Comparison of ENCODE assay signal across 27 cellular contexts in genomic region chr9:37491939-37492338, GRCh38.
"Had no signal": no experiment of that assay in that cellular context is flagged by ENCODE, and none has a peak within 500 bp of the region (broad histone marks: within the 10 kb centered on the region; RNA-seq: fewer than 3 reads in every experiment).

No MANE protein-coding gene starts in this region.

- H3K4me1 ChIP-seq: parathyroid adenoma had no signal

- DNase-seq: natural killer cell; occipital lobe; ovary; posterior cingulate gyrus; psoas muscle; right cardiac atrium; small intestine; stimulated activated CD4-positive, alpha-beta T cell treated with anti-CD3 and anti-CD28 coated beads, Interleukin-15, amount 100 ng/mL, for 24 hours; stimulated activated CD4-positive, alpha-beta T cell treated with anti-CD3 and anti-CD28 coated beads, Interleukin-2, amount 100 ng/mL, for 24 hours; stimulated activated CD4-positive, alpha-beta T cell treated with anti-CD3 and anti-CD28 coated beads, Interleukin-2, amount 100 ng/mL, for 48 hours; stimulated activated CD4-positive, alpha-beta T cell treated with anti-CD3 and anti-CD28 coated beads, Interleukin-4, amount 100 ng/mL, for 24 hours; stimulated activated naive B cell treated with anti-CD40 and anti-IgM and Interleukin-4, amounts not matched to agents 10 μg/mL and 1 μg/mL and 100 μg/mL, for 72 hours; stimulated activated naive CD4-positive, alpha-beta T cell treated with Interleukin-2 at 50 U/mL for 16 hours; stomach; thyroid gland; upper lobe of left lung had no signal

- FAIRE-seq: small intestine, urothelium cell line had no signal

- H3K9me3 ChIP-seq: ovary, psoas muscle, stomach, thoracic aorta, thyroid gland, tibial nerve, upper lobe of left lung, vagina had no signal

- H3K27ac ChIP-seq: neural progenitor cell, ovary, parathyroid adenoma, psoas muscle, stomach, thoracic aorta, thyroid gland, tibial nerve, upper lobe of left lung, vagina had no signal

- ATAC-seq: natural killer cell; right cardiac atrium; sciatic nerve; stimulated activated effector memory CD8-positive, alpha-beta T cell treated with anti-CD3 and anti-CD28 coated beads, Interleukin-12 subunit alpha, Interleukin-12 subunit beta, amount 100 ng/mL, for 72 hours; stimulated activated naive B cell treated with anti-CD40 and anti-IgM and Interleukin-4, amounts not matched to agents 10 μg/mL and 1 μg/mL and 100 μg/mL, for 72 hours had no signal

- H2AFZ ChIP-seq: neural progenitor cell, parathyroid adenoma had no signal

- H3K27me3 ChIP-seq: neural progenitor cell, ovary, stomach, thyroid gland, tibial nerve, upper lobe of left lung, vagina had no signal

- H3K36me3 ChIP-seq: neural progenitor cell, ovary had no signal

- H3K4me3 ChIP-seq: neural progenitor cell, ovary, psoas muscle, stomach, thoracic aorta, thyroid gland, tibial nerve, upper lobe of left lung, vagina had no signal

- H3K9ac ChIP-seq: neural progenitor cell, parathyroid adenoma had no signal

- H3K27ac Mint-ChIP-seq: natural killer cell; nephron; neural progenitor cell; progenitor cell of endocrine pancreas; stimulated activated effector memory CD8-positive, alpha-beta T cell treated with anti-CD3 and anti-CD28 coated beads, Interleukin-12 subunit alpha, Interleukin-12 subunit beta, amount 100 ng/mL, for 72 hours; stimulated activated naive B cell treated with anti-CD40 and anti-IgM and Interleukin-4, amounts not matched to agents 10 μg/mL and 1 μg/mL and 100 μg/mL, for 72 hours; stimulated activated naive CD8-positive, alpha-beta T cell treated with anti-CD3 and anti-CD28 coated beads, Interleukin-15, Interleukin-2, amounts not matched to agents 100 ng/mL and 50 ng/mL, for 24 hours had no signal

- H3K9me3 Mint-ChIP-seq: natural killer cell; nephron; neural progenitor cell; stimulated activated effector memory CD8-positive, alpha-beta T cell treated with anti-CD3 and anti-CD28 coated beads, Interleukin-12 subunit alpha, Interleukin-12 subunit beta, amount 100 ng/mL, for 72 hours; stimulated activated naive B cell treated with anti-CD40 and anti-IgM and Interleukin-4, amounts not matched to agents 10 μg/mL and 1 μg/mL and 100 μg/mL, for 72 hours; stimulated activated naive CD8-positive, alpha-beta T cell treated with anti-CD3 and anti-CD28 coated beads, Interleukin-15, Interleukin-2, amounts not matched to agents 100 ng/mL and 50 ng/mL, for 24 hours had no signal

- H3K4me3 Mint-ChIP-seq: natural killer cell; nephron; neural progenitor cell; stimulated activated effector memory CD8-positive, alpha-beta T cell treated with anti-CD3 and anti-CD28 coated beads, Interleukin-12 subunit alpha, Interleukin-12 subunit beta, amount 100 ng/mL, for 72 hours; stimulated activated naive B cell treated with anti-CD40 and anti-IgM and Interleukin-4, amounts not matched to agents 10 μg/mL and 1 μg/mL and 100 μg/mL, for 72 hours; stimulated activated naive CD8-positive, alpha-beta T cell treated with anti-CD3 and anti-CD28 coated beads, Interleukin-15, Interleukin-2, amounts not matched to agents 100 ng/mL and 50 ng/mL, for 24 hours had no signal

- H3K79me2 ChIP-seq: parathyroid adenoma had no signal

- H3K4me2 ChIP-seq: neural progenitor cell had no signal

- H3K27me3 Mint-ChIP-seq: progenitor cell of endocrine pancreas; stimulated activated naive B cell treated with anti-CD40 and anti-IgM and Interleukin-4, amounts not matched to agents 10 μg/mL and 1 μg/mL and 100 μg/mL, for 72 hours; stimulated activated naive CD8-positive, alpha-beta T cell treated with anti-CD3 and anti-CD28 coated beads, Interleukin-15, Interleukin-2, amounts not matched to agents 100 ng/mL and 50 ng/mL, for 24 hours had no signal
